In the genomic region with DNA sequence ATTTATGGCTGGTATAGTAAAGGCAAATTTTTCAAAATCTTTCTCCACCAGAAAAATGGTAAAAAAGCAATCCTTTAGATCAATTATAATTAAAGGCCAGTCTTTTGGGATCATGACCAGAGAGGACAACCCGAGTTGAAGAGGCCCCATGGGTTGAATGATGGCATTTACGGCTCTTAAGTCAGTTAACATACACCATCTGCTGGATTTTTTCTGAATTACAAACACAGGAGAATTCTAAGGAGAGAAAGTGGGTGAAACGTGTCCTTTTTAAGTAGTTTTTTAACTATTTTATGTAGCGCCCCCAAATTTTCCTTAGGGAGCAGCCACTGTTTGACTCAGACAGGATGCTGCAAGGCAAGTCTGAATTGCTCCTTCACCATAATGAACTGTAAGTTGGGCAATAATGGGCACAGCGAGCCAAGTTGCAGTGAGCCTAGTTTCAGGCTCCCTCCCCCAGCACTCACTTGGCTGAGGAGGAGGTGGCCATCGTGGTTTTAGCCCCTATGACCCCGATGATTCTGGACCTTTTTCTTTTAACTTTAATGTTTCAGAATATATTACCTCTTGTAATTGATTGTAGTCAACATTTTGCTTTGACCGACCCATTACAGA, we compare ENCODE assay signal across 9 cellular contexts. TPM values are rescaled to one million over a fixed set of nuclear protein-coding genes. Genes with fewer than 3 reads are reported as not detected.
DNase-seq lines count a peak whose midpoint lies in the region.
"Had no signal": no experiment of that assay in that cellular context is flagged by ENCODE, and none has a peak within 500 bp of the region (broad histone marks: within the 10 kb centered on the region; RNA-seq: fewer than 3 reads in every experiment).

No MANE protein-coding gene starts in this region.

- H3K9me3 ChIP-seq in CD4-positive, alpha-beta memory T cell (ENCODE audit: control insufficient read depth in 1 of 2, low read length in 2 of 2) = no peaks in the 10 kb centered on the region

- no peak overlapping the region for H3K27ac ChIP-seq in CD4-positive, alpha-beta memory T cell (ENCODE audit: low read depth, low read length)

- no peaks in the 10 kb centered on the region for H3K27me3 ChIP-seq in CD4-positive, alpha-beta memory T cell (ENCODE audit: insufficient read depth, low read length)

- no peak overlapping the region for H3K27ac Mint-ChIP-seq in CD4-positive, alpha-beta memory T cell
- H3K27ac Mint-ChIP-seq: stimulated activated naive CD8-positive, alpha-beta T cell treated with anti-CD3 and anti-CD28 coated beads, Interleukin-15, Interleukin-2, amounts not matched to agents 100 ng/mL and 50 ng/mL, for 24 hours had no signal

- H3K4me1 Mint-ChIP-seq in CD4-positive, alpha-beta memory T cell = peaks cover 2 to 20% (median 7%) of the 10 kb centered on the region in 4 donors

- no peaks in the 10 kb centered on the region for H3K9me3 Mint-ChIP-seq in CD4-positive, alpha-beta memory T cell
- H3K9me3 Mint-ChIP-seq: stimulated activated naive CD8-positive, alpha-beta T cell treated with anti-CD3 and anti-CD28 coated beads, Interleukin-15, Interleukin-2, amounts not matched to agents 100 ng/mL and 50 ng/mL, for 24 hours had no signal

- no peak overlapping the region for H3K4me3 ChIP-seq in CD4-positive, alpha-beta memory T cell (ENCODE audit: low read length in 2 of 2)

- no peaks in the 10 kb centered on the region for H3K36me3 ChIP-seq in CD4-positive, alpha-beta memory T cell (ENCODE audit: insufficient read depth, low read length)

- no peaks in the 10 kb centered on the region for H3K4me1 ChIP-seq in CD4-positive, alpha-beta memory T cell (ENCODE audit: insufficient read depth, low read length)

- no peaks in the 10 kb centered on the region for H3K27me3 Mint-ChIP-seq in CD4-positive, alpha-beta memory T cell
- H3K27me3 Mint-ChIP-seq: stimulated activated naive CD8-positive, alpha-beta T cell treated with anti-CD3 and anti-CD28 coated beads, Interleukin-15, Interleukin-2, amounts not matched to agents 100 ng/mL and 50 ng/mL, for 24 hours had no signal

- no peak overlapping the region for H3K4me3 Mint-ChIP-seq in CD4-positive, alpha-beta memory T cell
- H3K4me3 Mint-ChIP-seq: stimulated activated naive CD8-positive, alpha-beta T cell treated with anti-CD3 and anti-CD28 coated beads, Interleukin-15, Interleukin-2, amounts not matched to agents 100 ng/mL and 50 ng/mL, for 24 hours had no signal

- DNase-seq in CD4-positive, alpha-beta memory T cell = peak in 4 of 5 donors; percentile 30 to 41 (median 35)
- DNase-seq in LoVo (ENCODE audit: low spot score) (peak; percentile 43), cerebellar cortex (ENCODE audit: low spot score) (peak; percentile 22), midbrain (lab: John Stamatoyannopoulos, UW) (peak; percentile 47), glomerular visceral epithelial cell (ENCODE audit: extremely low spot score) (no peak), DMS79 treated with DMSO at 0.1 percent for 48 hours (lab: John Stamatoyannopoulos, UW) (no peak), SW480 (ENCODE audit: low spot score) (no peak)
- DNase-seq in activated CD4-positive, alpha-beta T cell treated with anti-CD3 and anti-CD28 coated beads for 48 hours = no peak

- POLR2A ChIA-PET in CD4-positive, alpha-beta memory T cell (lab: Charles Lee; ENCODE audit: partially characterized antibody) = no interaction called here

- H3K36me3 Mint-ChIP-seq in CD4-positive, alpha-beta memory T cell = no peaks in the 10 kb centered on the region

- intact Hi-C loops in CD4-positive, alpha-beta memory T cell (cut with micrococcal nuclease) = loop anchor here (1.0 kb wide), 2 partner anchors 13 to 609 kb away; partner anchors contain the start of genes ZNF611 and ZNF616

- CTCF ChIA-PET in CD4-positive, alpha-beta memory T cell (lab: Charles Lee; ENCODE audit: partially characterized antibody) = interaction anchor here (0.9 to 1.2 kb wide), 3 partner anchors 10 to 500 kb away, joined by 3 to 5 read pairs (median 4); no protein-coding TSS in a partner anchor

RNA-seq across cellular contexts. Expression of gene ZNF611, which starts 13.6 kb away (rescaled TPM):
- 10 to 100 TPM; 52.8 to 53.7 TPM for total RNA-seq in CD4-positive, alpha-beta memory T cell
- polyA plus RNA-seq in CD4-positive, alpha-beta memory T cell = 10 to 100 TPM; 23.6 to 37.9 TPM

RNA-seq across cellular contexts. Expression of gene ZNF600, which starts 38.1 kb away (rescaled TPM):
- 10 to 100 TPM; 43.3 to 47.8 TPM for total RNA-seq in CD4-positive, alpha-beta memory T cell
- 10 to 100 TPM; 10.9 to 20.1 TPM for polyA plus RNA-seq in CD4-positive, alpha-beta memory T cell

Comparison
In these comparisons a context has a peak if more than half of its experiments do, and no peak if none do; other contexts are left out.
1. DNase-seq: peak in CD4-positive, alpha-beta memory T cell (4 of 5), LoVo (single experiment), cerebellar cortex (single experiment) and midbrain (single experiment); none in glomerular visceral epithelial cell (single experiment), DMS79 treated with DMSO at 0.1 percent for 48 hours (single experiment), SW480 (single experiment) and activated CD4-positive, alpha-beta T cell treated with anti-CD3 and anti-CD28 coated beads for 48 hours (single experiment).